In the genomic region with DNA sequence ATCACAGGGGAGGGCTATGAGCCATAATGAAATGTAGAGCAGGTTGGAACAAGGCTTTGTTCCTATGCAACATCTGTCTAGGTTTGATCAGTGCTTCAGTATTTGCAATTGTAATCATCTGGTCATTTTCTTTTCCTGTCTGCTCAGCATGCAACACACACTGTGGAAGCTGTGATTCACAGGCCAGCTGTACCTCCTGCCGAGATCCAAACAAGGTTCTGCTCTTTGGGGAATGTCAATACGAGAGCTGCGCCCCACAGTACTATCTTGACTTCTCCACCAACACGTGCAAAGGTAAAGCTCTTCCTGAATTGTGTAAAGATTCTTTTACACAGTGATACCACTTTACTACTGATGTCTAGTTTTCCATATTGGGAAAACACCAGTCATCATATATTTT, we compare ENCODE assay signal across 1 cellular context.
A peak's percentile ranks its signal among the peaks of the same experiment; 100 is the strongest.
TF ChIP-seq lines count a peak whose summit lies in the region.

No MANE protein-coding gene starts in this region.

TF ChIP-seq in H1, 55 proteins besides CTCF, POLR2A, EP300 and RAD21:
- no peak for TF ChIP-seq NRF1 (IDR thresholded peaks at IDR 0.05; ENCODE audit: low read depth, low read length)
- peak; percentile 58; the same call in 1 of the 2 replicates for TF ChIP-seq JUND (IDR thresholded peaks at IDR 0.05; ENCODE audit: low read length)
- TF ChIP-seq HDAC2 (IDR thresholded peaks at IDR 0.05; ENCODE audit: borderline replicate concordance in 1 of 2, low read depth in 2 of 2, low read length in 2 of 2), result peak in 1 of 2 experiments; percentile 82; a peak in 1 of 4 replicates
- TF ChIP-seq, protein P1, sequence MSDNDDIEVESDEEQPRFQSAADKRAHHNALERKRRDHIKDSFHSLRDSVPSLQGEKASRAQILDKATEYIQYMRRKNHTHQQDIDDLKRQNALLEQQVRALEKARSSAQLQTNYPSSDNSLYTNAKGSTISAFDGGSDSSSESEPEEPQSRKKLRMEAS (IDR thresholded peaks at IDR 0.05), result peak; percentile 44
- no peak for TF ChIP-seq YY1 (IDR thresholded peaks at IDR 0.05; ENCODE audit: low read depth, low read length)
- 0 out of 2 replicates have a peak, but pooled peaks have one; percentile 33 for TF ChIP-seq TCF12 (IDR thresholded peaks at IDR 0.05; ENCODE audit: low read depth, low read length)
- peak; percentile 58 to 84; a peak in 1 of 4 replicates for TF ChIP-seq SIN3A (conservative IDR thresholded peaks at IDR 0.05 in 1 of 2, IDR thresholded peaks at IDR 0.05 in 1 of 2; ENCODE audit: low read depth in 1 of 2, low read length in 2 of 2)
- TF ChIP-seq POLR2AphosphoS5 (IDR thresholded peaks at IDR 0.05; ENCODE audit: low read depth, low read length), result no peak
- peak; percentile 67 for TF ChIP-seq NANOG (IDR thresholded peaks at IDR 0.05; ENCODE audit: insufficient read depth, low read depth, low read length, poor library complexity, severe bottlenecking)
